1 cellular context compared by ENCODE assay signal in genomic region chr6:52517502-52518278, GRCh38.
A peak's percentile ranks its signal among the peaks of the same experiment; 100 is the strongest.
TF ChIP-seq lines count a peak whose summit lies in the region.

No MANE protein-coding gene starts in this region.

TF ChIP-seq in HepG2, 621 proteins besides CTCF, POLR2A, EP300 and RAD21 (continued from another document and continues in another):
- TF ChIP-seq ZHX1 (CRISPR knock-in tag; IDR thresholded peaks at IDR 0.05; ENCODE audit: low read depth) (no peak), ZNF138 (CRISPR knock-in tag; IDR thresholded peaks at IDR 0.05; ENCODE audit: low read depth) (no peak), ZNF747 (CRISPR knock-in tag; IDR thresholded peaks at IDR 0.05; ENCODE audit: borderline replicate concordance) (no peak), ZNF577 (CRISPR knock-in tag; IDR thresholded peaks at IDR 0.05; ENCODE audit: borderline replicate concordance, low read depth) (no peak), MEIS1 (CRISPR knock-in tag; IDR thresholded peaks at IDR 0.05; ENCODE audit: borderline replicate concordance) (no peak), LRRFIP1 (CRISPR knock-in tag; conservative IDR thresholded peaks at IDR 0.05) (no peak), ZFP62 (CRISPR knock-in tag; IDR thresholded peaks at IDR 0.05) (0 out of 2 replicates have a peak, but pooled peaks have one; percentile 21), TOPORS (CRISPR knock-in tag; IDR thresholded peaks at IDR 0.05) (peak; percentile 78; the same call in 1 of the 2 replicates), CHCHD3 (CRISPR knock-in tag; IDR thresholded peaks at IDR 0.05) (no peak), ZNF574 (CRISPR knock-in tag; IDR thresholded peaks at IDR 0.05) (peak; percentile 38), ZNF746 (CRISPR knock-in tag; IDR thresholded peaks at IDR 0.05) (0 out of 2 replicates have a peak, but pooled peaks have one; percentile 31), IKZF5 (CRISPR knock-in tag; IDR thresholded peaks at IDR 0.05) (peak; percentile 73), TAF1 (CRISPR knock-in tag; IDR thresholded peaks at IDR 0.05) (peak; percentile 61; the same call in 1 of the 2 replicates), CREM (IDR thresholded peaks at IDR 0.05) (0 out of 2 replicates have a peak, but pooled peaks have one; percentile 17), CREM (CRISPR knock-in tag; IDR thresholded peaks at IDR 0.05) (no peak), ZBTB44 (CRISPR knock-in tag; IDR thresholded peaks at IDR 0.05) (no peak), GRHL1 (CRISPR knock-in tag; conservative IDR thresholded peaks at IDR 0.05) (no peak), CENPX (CRISPR knock-in tag; IDR thresholded peaks at IDR 0.05) (no peak), PCBP2 (optimal IDR thresholded peaks at IDR 0.05; ENCODE audit: low read depth, low read length, poor library complexity, severe bottlenecking) (no peak), SAP130 (CRISPR knock-in tag; IDR thresholded peaks at IDR 0.05; ENCODE audit: low read depth) (peak; percentile 94), FUBP1 (CRISPR knock-in tag; IDR thresholded peaks at IDR 0.05; ENCODE audit: borderline replicate concordance) (0 out of 2 replicates have a peak, but pooled peaks have one; percentile 49), GLI4 (CRISPR knock-in tag; IDR thresholded peaks at IDR 0.05; ENCODE audit: borderline replicate concordance) (no peak; the same call in 1 of the 2 replicates), ZIK1 (CRISPR knock-in tag; IDR thresholded peaks at IDR 0.05; ENCODE audit: borderline replicate concordance, low read depth) (no peak), ZFYVE20 (CRISPR knock-in tag; IDR thresholded peaks at IDR 0.05; ENCODE audit: borderline replicate concordance, low read depth) (no peak), PRDM10 (CRISPR knock-in tag; IDR thresholded peaks at IDR 0.05; ENCODE audit: low read depth) (no peak; the same call in 1 of the 2 replicates), IRF9 (CRISPR knock-in tag; IDR thresholded peaks at IDR 0.05; ENCODE audit: borderline replicate concordance) (peak; percentile 62; the same call in 1 of the 2 replicates), CCAR2 (optimal IDR thresholded peaks at IDR 0.05; ENCODE audit: low read depth, low read length) (peak; percentile 37), TRIM22 (IDR thresholded peaks at IDR 0.05) (no peak), ZNF317 (CRISPR knock-in tag; IDR thresholded peaks at IDR 0.05) (peak; percentile 89), ZNF678 (CRISPR knock-in tag; IDR thresholded peaks at IDR 0.05) (no peak)
